ENCODE assay signal across 7 cellular contexts in the genomic region with DNA sequence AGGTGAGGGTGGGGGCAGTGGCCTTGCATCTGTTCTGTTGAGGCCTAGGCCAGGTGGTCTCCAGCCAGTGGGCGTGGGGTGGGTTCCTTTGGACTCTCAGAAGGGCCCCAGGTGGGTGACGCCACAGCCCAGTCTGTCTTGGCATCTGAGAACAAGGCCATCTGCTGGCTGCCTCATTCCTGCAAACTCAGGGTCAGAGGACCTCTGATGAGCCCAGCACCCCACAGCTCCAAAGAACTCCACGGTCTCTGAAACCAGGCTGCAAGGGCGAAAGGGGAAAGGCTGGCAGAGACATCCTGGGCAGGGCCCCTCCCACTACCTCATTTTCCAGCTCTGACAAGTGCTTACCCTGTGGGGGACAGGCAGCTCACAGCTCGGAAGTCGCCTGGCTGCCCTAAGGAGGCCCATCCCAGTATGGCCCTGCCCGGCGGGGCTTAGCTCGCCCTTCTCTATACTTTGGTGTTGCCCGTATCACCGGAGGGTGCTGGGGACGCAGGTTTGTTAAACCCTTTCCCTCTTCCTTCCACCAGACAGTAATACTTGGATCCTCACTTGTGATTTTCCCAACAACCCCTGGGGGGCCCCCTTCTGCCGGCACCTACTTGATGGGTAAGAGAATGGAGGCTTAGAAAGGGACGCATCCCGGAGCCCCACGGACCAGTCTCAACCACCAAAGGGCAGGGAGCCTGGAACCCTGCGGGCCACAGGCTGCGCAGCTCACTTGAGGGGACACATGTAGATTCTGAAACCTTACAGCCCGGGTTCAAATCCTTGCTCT.
DNase-seq lines count a peak whose midpoint lies in the region; ATAC-seq and TF ChIP-seq lines count a peak whose summit lies in the region.

No MANE protein-coding gene starts in this region.

- DNase-seq in GM12865 (ENCODE audit: low read depth): peak; percentile 34
- DNase-seq in NB4 (ENCODE audit: low read depth): peak; percentile 74
- no peak for DNase-seq in brain microvascular endothelial cell
- peak; percentile 60 for DNase-seq in medulla oblongata (ENCODE audit: extremely low spot score)
- no peak for DNase-seq in dedifferentiated amniotic fluid mesenchymal stem cell (ENCODE audit: extremely low spot score)
- DNase-seq in putamen (ENCODE audit: low spot score): no peak

- in situ Hi-C loops in brain microvascular endothelial cell (cut with HindIII; ENCODE audit: low pct_ligation_motif_present, low sequenced_read_pairs): no loop called here

- TF ChIP-seq CTCF in GM12865 (IDR thresholded peaks at IDR 0.05; ENCODE audit: insufficient read depth, low read depth, low read length, missing control alignments) (peak; percentile 34), NB4 (IDR thresholded peaks at IDR 0.05; ENCODE audit: low read depth, low read length) (peak; percentile 43), brain microvascular endothelial cell (IDR thresholded peaks at IDR 0.05; ENCODE audit: low read depth, low read length, missing control alignments) (peak; percentile 62)

- no peaks in the 10 kb centered on the region for H3K27me3 ChIP-seq in brain microvascular endothelial cell (replicated peaks)

- no peak for TF ChIP-seq POLR2A in NB4 (IDR thresholded peaks at IDR 0.05; ENCODE audit: extremely low read depth, insufficient read length)

- no peak overlapping the region for H3K27ac ChIP-seq in brain microvascular endothelial cell

- ATAC-seq in GM19463 (IDR thresholded peaks at IDR 0.05; ENCODE audit: unreplicated experiment): no peak

- H3K36me3 ChIP-seq in brain microvascular endothelial cell (replicated peaks): no peaks in the 10 kb centered on the region

- H3K4me3 ChIP-seq in GM12865 (ENCODE audit: low read depth, low read length) (peak overlapping the region; percentile 54), NB4 (ENCODE audit: low read depth, low read length) (peak overlapping the region; percentile 36), brain microvascular endothelial cell (ENCODE audit: low read depth, low read length) (no peak overlapping the region)

Comparison
In these comparisons a context has a peak if more than half of its experiments do, and no peak if none do; other contexts are left out.
1. DNase-seq: peak in GM12865 (single experiment), NB4 (single experiment) and medulla oblongata (single experiment); none in brain microvascular endothelial cell (single experiment), dedifferentiated amniotic fluid mesenchymal stem cell (single experiment) and putamen (single experiment).
2. Peak in every context shown above with its lines, with median percentiles within 50 percentile points of each other: CTCF ChIP-seq.